2 cellular contexts compared by ENCODE assay signal in genomic region chr11:71488086-71488967, GRCh38.
TF ChIP-seq lines count a peak whose summit lies in the region.

No MANE protein-coding gene starts in this region.

TF ChIP-seq in A549, 52 proteins besides CTCF, POLR2A, EP300 and RAD21:
- TF ChIP-seq HES2 (IDR thresholded peaks at IDR 0.05) (no peak), BCL3 (IDR thresholded peaks at IDR 0.05) (no peak), NR3C1 (IDR thresholded peaks at IDR 0.05) (no peak), HMGXB4 (CRISPR knock-in tag; IDR thresholded peaks at IDR 0.05; ENCODE audit: borderline replicate concordance) (no peak), RFX5 (IDR thresholded peaks at IDR 0.05) (no peak)

TF ChIP-seq in GM12878, 131 proteins besides CTCF, POLR2A, EP300 and RAD21:
- TF ChIP-seq ETV6 (conservative IDR thresholded peaks at IDR 0.05 in 1 of 2, IDR thresholded peaks at IDR 0.05 in 1 of 2; ENCODE audit: borderline replicate concordance in 1 of 2, low read depth in 1 of 2) (no peak), BRCA1 (IDR thresholded peaks at IDR 0.05; ENCODE audit: low read depth, low read length) (no peak), HDGF (IDR thresholded peaks at IDR 0.05) (no peak)
